In the genomic region with DNA sequence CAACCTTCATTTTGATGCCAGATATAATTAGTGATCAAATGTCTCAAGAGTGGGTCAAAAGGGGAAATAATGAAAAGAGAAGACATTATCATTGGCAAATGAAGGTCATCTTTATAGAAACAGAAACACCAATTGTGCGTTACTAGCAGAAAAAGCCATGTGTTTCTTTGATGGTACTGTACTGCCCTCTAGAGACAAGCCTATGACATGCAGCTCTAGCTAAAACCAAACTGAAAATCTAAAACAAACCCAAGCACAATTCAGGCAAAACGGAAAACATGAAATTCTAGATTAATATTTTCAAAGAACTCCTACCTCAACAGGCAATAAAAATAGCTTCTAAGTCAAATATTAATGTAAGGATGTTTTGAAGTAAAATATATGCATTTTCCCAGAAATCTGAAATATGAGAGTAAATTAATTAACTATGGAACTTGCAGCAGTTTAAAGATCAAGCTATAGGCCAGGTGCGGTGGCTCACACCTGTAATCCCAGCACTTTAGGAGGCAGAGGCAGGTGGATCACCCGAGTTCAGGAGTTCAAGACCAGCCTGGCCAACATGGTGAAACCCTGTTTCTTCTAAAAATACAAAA, we compare ENCODE assay signal across 1 cellular context.
TF ChIP-seq lines count a peak whose summit lies in the region.

No MANE protein-coding gene starts in this region.

TF ChIP-seq in GM23338, 12 proteins besides CTCF, POLR2A, EP300 and RAD21 (continued from another document):
- TF ChIP-seq, protein P1, sequence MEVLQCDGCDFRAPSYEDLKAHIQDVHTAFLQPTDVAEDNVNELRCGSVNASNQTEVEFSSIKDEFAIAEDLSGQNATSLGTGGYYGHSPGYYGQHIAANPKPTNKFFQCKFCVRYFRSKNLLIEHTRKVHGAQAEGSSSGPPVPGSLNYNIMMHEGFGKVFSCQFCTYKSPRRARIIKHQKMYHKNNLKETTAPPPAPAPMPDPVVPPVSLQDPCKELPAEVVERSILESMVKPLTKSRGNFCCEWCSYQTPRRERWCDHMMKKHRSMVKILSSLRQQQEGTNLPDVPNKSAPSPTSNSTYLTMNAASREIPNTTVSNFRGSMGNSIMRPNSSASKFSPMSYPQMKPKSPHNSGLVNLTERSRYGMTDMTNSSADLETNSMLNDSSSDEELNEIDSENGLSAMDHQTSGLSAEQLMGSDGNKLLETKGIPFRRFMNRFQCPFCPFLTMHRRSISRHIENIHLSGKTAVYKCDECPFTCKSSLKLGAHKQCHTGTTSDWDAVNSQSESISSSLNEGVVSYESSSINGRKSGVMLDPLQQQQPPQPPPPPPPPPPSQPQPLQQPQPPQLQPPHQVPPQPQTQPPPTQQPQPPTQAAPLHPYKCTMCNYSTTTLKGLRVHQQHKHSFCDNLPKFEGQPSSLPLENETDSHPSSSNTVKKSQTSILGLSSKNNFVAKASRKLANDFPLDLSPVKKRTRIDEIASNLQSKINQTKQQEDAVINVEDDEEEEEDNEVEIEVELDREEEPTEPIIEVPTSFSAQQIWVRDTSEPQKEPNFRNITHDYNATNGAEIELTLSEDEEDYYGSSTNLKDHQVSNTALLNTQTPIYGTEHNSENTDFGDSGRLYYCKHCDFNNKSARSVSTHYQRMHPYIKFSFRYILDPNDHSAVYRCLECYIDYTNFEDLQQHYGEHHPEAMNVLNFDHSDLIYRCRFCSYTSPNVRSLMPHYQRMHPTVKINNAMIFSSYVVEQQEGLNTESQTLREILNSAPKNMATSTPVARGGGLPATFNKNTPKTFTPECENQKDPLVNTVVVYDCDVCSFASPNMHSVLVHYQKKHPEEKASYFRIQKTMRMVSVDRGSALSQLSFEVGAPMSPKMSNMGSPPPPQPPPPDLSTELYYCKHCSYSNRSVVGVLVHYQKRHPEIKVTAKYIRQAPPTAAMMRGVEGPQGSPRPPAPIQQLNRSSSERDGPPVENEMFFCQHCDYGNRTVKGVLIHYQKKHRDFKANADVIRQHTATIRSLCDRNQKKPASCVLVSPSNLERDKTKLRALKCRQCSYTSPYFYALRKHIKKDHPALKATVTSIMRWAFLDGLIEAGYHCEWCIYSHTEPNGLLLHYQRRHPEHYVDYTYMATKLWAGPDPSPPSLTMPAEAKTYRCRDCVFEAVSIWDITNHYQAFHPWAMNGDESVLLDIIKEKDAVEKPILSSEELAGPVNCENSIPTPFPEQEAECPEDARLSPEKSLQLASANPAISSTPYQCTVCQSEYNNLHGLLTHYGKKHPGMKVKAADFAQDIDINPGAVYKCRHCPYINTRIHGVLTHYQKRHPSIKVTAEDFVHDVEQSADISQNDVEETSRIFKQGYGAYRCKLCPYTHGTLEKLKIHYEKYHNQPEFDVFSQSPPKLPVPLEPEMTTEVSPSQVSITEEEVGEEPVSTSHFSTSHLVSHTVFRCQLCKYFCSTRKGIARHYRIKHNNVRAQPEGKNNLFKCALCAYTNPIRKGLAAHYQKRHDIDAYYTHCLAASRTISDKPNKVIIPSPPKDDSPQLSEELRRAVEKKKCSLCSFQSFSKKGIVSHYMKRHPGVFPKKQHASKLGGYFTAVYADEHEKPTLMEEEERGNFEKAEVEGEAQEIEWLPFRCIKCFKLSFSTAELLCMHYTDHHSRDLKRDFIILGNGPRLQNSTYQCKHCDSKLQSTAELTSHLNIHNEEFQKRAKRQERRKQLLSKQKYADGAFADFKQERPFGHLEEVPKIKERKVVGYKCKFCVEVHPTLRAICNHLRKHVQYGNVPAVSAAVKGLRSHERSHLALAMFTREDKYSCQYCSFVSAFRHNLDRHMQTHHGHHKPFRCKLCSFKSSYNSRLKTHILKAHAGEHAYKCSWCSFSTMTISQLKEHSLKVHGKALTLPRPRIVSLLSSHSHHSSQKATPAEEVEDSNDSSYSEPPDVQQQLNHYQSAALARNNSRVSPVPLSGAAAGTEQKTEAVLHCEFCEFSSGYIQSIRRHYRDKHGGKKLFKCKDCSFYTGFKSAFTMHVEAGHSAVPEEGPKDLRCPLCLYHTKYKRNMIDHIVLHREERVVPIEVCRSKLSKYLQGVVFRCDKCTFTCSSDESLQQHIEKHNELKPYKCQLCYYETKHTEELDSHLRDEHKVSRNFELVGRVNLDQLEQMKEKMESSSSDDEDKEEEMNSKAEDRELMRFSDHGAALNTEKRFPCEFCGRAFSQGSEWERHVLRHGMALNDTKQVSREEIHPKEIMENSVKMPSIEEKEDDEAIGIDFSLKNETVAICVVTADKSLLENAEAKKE (CRISPR knock-in tag; IDR thresholded peaks at IDR 0.05), result no peak
- TF ChIP-seq POLR2AphosphoS5 (IDR thresholded peaks at IDR 0.05; ENCODE audit: low read depth), result no peak
- no peak for TF ChIP-seq STAT1 (IDR thresholded peaks at IDR 0.05; ENCODE audit: unreplicated experiment)
- no peak for TF ChIP-seq EZH2 (IDR thresholded peaks at IDR 0.05; ENCODE audit: low read depth, unreplicated experiment)
- no peak for TF ChIP-seq EZH2phosphoT487 (IDR thresholded peaks at IDR 0.05; ENCODE audit: unreplicated experiment)
- no peak for TF ChIP-seq JUNB (IDR thresholded peaks at IDR 0.05; ENCODE audit: unreplicated experiment)
- TF ChIP-seq ZNF114 (CRISPR knock-in tag; IDR thresholded peaks at IDR 0.05), result no peak
- no peak for TF ChIP-seq CREB1 (CRISPR knock-in tag; IDR thresholded peaks at IDR 0.05; ENCODE audit: low read depth)
- TF ChIP-seq, protein P2, sequence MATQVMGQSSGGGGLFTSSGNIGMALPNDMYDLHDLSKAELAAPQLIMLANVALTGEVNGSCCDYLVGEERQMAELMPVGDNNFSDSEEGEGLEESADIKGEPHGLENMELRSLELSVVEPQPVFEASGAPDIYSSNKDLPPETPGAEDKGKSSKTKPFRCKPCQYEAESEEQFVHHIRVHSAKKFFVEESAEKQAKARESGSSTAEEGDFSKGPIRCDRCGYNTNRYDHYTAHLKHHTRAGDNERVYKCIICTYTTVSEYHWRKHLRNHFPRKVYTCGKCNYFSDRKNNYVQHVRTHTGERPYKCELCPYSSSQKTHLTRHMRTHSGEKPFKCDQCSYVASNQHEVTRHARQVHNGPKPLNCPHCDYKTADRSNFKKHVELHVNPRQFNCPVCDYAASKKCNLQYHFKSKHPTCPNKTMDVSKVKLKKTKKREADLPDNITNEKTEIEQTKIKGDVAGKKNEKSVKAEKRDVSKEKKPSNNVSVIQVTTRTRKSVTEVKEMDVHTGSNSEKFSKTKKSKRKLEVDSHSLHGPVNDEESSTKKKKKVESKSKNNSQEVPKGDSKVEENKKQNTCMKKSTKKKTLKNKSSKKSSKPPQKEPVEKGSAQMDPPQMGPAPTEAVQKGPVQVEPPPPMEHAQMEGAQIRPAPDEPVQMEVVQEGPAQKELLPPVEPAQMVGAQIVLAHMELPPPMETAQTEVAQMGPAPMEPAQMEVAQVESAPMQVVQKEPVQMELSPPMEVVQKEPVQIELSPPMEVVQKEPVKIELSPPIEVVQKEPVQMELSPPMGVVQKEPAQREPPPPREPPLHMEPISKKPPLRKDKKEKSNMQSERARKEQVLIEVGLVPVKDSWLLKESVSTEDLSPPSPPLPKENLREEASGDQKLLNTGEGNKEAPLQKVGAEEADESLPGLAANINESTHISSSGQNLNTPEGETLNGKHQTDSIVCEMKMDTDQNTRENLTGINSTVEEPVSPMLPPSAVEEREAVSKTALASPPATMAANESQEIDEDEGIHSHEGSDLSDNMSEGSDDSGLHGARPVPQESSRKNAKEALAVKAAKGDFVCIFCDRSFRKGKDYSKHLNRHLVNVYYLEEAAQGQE (IDR thresholded peaks at IDR 0.05; ENCODE audit: unreplicated experiment), result no peak
- TF ChIP-seq ZNF331 (CRISPR knock-in tag; IDR thresholded peaks at IDR 0.05; ENCODE audit: low read depth), result no peak
- TF ChIP-seq, protein P3, sequence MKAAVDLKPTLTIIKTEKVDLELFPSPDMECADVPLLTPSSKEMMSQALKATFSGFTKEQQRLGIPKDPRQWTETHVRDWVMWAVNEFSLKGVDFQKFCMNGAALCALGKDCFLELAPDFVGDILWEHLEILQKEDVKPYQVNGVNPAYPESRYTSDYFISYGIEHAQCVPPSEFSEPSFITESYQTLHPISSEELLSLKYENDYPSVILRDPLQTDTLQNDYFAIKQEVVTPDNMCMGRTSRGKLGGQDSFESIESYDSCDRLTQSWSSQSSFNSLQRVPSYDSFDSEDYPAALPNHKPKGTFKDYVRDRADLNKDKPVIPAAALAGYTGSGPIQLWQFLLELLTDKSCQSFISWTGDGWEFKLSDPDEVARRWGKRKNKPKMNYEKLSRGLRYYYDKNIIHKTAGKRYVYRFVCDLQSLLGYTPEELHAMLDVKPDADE (IDR thresholded peaks at IDR 0.05), result no peak
